ENCODE assay signal across 24 cellular contexts in the genomic region with DNA sequence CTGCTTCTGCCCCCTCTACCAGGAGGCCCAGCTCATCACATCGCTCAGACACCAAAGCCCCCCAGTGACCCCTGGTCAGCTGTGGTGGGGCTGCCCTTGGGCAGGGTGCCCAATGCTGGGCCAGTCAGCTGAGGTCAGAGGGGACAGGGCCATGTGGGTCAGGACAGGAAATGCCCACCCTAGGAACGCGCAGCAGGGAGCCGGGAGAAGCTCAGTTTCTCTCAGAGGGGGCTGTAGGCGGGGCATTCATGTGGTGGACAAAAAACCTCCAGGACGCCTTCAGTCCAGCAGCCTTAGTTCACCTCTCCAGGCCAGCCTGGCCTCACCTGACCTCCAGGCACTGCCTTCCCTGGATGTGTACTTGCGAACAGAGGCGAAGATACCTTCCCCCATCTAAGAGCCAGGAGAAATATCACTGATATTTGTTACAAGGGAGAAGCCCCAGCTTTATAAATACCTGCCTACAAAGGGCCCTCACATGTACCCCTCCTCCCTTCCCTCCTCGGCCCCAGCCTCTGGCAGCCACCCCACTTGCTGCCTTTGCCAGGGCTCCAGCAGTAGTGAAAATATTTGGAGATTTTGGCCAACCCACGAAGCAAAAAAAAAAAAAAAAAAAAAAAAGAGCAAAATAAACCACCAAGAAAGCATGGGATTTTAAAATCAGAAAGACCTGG. TPM values are rescaled to one million over a fixed set of nuclear protein-coding genes. Genes with fewer than 3 reads are reported as not detected.
DNase-seq lines count a peak whose midpoint lies in the region; ATAC-seq and TF ChIP-seq lines count a peak whose summit lies in the region.
"Had no signal": no experiment of that assay in that cellular context is flagged by ENCODE, and none has a peak within 500 bp of the region (broad histone marks: within the 10 kb centered on the region; RNA-seq: fewer than 3 reads in every experiment).

No MANE protein-coding gene starts in this region.

- no peaks in the 10 kb centered on the region for H3K9me3 Mint-ChIP-seq in chondrocyte (ENCODE audit: low read depth)
- no peaks in the 10 kb centered on the region for H3K9me3 Mint-ChIP-seq in activated T-cell treated with anti-CD3 and anti-CD28 coated beads, Interleukin-2, amount 50 U/mL, for 4 hours
- H3K9me3 Mint-ChIP-seq: CD8-positive, alpha-beta T cell; stimulated activated memory B cell treated with anti-CD40 and anti-IgM and Interleukin-4, amounts not matched to agents 10 μg/mL and 1 μg/mL and 100 μg/mL, for 72 hours; T-cell had no signal

- peak; percentile 41 for DNase-seq in chondrocyte (ENCODE audit: low spot score)
- no peak for DNase-seq in sciatic nerve (ENCODE audit: low spot score)
- DNase-seq in NCI-H524 treated with DMSO at 0.1 percent for 48 hours (lab: John Stamatoyannopoulos, UW) = no peak
- no peak for DNase-seq in activated T-cell treated with anti-CD3 and anti-CD28 coated beads, Interleukin-2, amount 50 U/mL, for 4 hours
- no peak for DNase-seq in NCI-H510A treated with DMSO at 0.1 percent for 48 hours (lab: John Stamatoyannopoulos, UW)
- DNase-seq in activated CD4-positive, alpha-beta T cell treated with anti-CD3 and anti-CD28 coated beads for 4 hours = no peak
- DNase-seq: activated CD4-positive, alpha-beta T cell treated with anti-CD3 and anti-CD28 coated beads for 1 hour; CD8-positive, alpha-beta T cell; effector memory CD4-positive, alpha-beta T cell; GDM1; HCEC 1CT; KBM-7; NCI-H2029 treated with DMSO at 0.1 percent for 48 hours; small intestine; T-cell; testis had no signal

- peaks cover 13% of the 10 kb centered on the region for H3K4me1 Mint-ChIP-seq in chondrocyte (ENCODE audit: low read depth)
- peaks cover 6% of the 10 kb centered on the region for H3K4me1 Mint-ChIP-seq in activated T-cell treated with anti-CD3 and anti-CD28 coated beads, Interleukin-2, amount 50 U/mL, for 4 hours (ENCODE audit: low read depth)
- H3K4me1 Mint-ChIP-seq: T-cell had no signal

- TF ChIP-seq CTCF in chondrocyte (IDR thresholded peaks at IDR 0.05) (no peak), liver (IDR thresholded peaks at IDR 0.05; ENCODE audit: low read depth, low read length, missing input control) (no peak)

- H3K27me3 Mint-ChIP-seq in chondrocyte (ENCODE audit: low read depth) = no peaks in the 10 kb centered on the region
- peaks cover 10% of the 10 kb centered on the region for H3K27me3 Mint-ChIP-seq in activated T-cell treated with anti-CD3 and anti-CD28 coated beads, Interleukin-2, amount 50 U/mL, for 4 hours (ENCODE audit: low read depth)

- 60% methylated on average over 10 of the region's 10 CpGs for WGBS in liver

- H3K9me3 ChIP-seq in HUES6 (ENCODE audit: control insufficient read depth, insufficient read depth, low read depth, low read length) = no peaks in the 10 kb centered on the region
- H3K9me3 ChIP-seq in liver (ENCODE audit: control insufficient read depth in 4 of 4, low read length in 3 of 4) = no peaks in the 10 kb centered on the region
- H3K9me3 ChIP-seq: testis had no signal

- peak overlapping the region; percentile 45 for H3K9ac ChIP-seq in HUES6 (ENCODE audit: low read length)
- H3K9ac ChIP-seq in liver (ENCODE audit: low read depth in 1 of 2, low read length in 2 of 2) = no peak overlapping the region

- H3K4me3 ChIP-seq in HUES6 (ENCODE audit: low read depth, low read length) (no peak overlapping the region), liver (ENCODE audit: low read depth in 1 of 3, low read length in 3 of 3) (no peak overlapping the region)
- H3K4me3 ChIP-seq: testis had no signal

- peak overlapping the region; percentile 52; the same call in 1 of the 2 replicates for H3K27ac ChIP-seq in HUES6 (ENCODE audit: low read depth, low read length)
- H3K27ac ChIP-seq in liver (ENCODE audit: low read depth in 1 of 2, low read length in 2 of 2) = no peak overlapping the region
- H3K27ac ChIP-seq: testis had no signal

- intact Hi-C loops in sciatic nerve (cut with DNase I) = no loop called here

- no peaks in the 10 kb centered on the region for H3K36me3 Mint-ChIP-seq in chondrocyte (ENCODE audit: low read depth)
- no peaks in the 10 kb centered on the region for H3K36me3 Mint-ChIP-seq in activated T-cell treated with anti-CD3 and anti-CD28 coated beads, Interleukin-2, amount 50 U/mL, for 4 hours (ENCODE audit: insufficient read depth)
- H3K36me3 Mint-ChIP-seq: activated naive CD8-positive, alpha-beta T cell; CD8-positive, alpha-beta T cell; stimulated activated memory B cell treated with anti-CD40 and anti-IgM and Interleukin-4, amounts not matched to agents 10 μg/mL and 1 μg/mL and 100 μg/mL, for 72 hours; T-cell had no signal

- peak; percentile 23 for ATAC-seq in sciatic nerve
- no peak for ATAC-seq in activated T-cell treated with anti-CD3 and anti-CD28 coated beads, Interleukin-2, amount 50 U/mL, for 4 hours
- ATAC-seq: CD8-positive, alpha-beta T cell; stimulated activated memory B cell treated with anti-CD40 and anti-IgM and Interleukin-4, amounts not matched to agents 10 μg/mL and 1 μg/mL and 100 μg/mL, for 72 hours; T-cell had no signal

- H3K27ac Mint-ChIP-seq in chondrocyte (ENCODE audit: unreplicated experiment) = no peak overlapping the region
- H3K27ac Mint-ChIP-seq: activated naive CD8-positive, alpha-beta T cell; CD8-positive, alpha-beta T cell; T-cell had no signal

- H3K36me3 ChIP-seq in HUES6 (ENCODE audit: control insufficient read depth, insufficient read depth, low read length) = no peaks in the 10 kb centered on the region
- H3K36me3 ChIP-seq in liver (ENCODE audit: control insufficient read depth in 4 of 4, insufficient read depth in 3 of 4, low read depth in 1 of 4, low read length in 3 of 4) = no peaks in the 10 kb centered on the region

- no peak overlapping the region for H3K4me3 Mint-ChIP-seq in chondrocyte (ENCODE audit: unreplicated experiment)
- no peak overlapping the region for H3K4me3 Mint-ChIP-seq in activated T-cell treated with anti-CD3 and anti-CD28 coated beads, Interleukin-2, amount 50 U/mL, for 4 hours
- H3K4me3 Mint-ChIP-seq: activated naive CD8-positive, alpha-beta T cell; CD8-positive, alpha-beta T cell; stimulated activated memory B cell treated with anti-CD40 and anti-IgM and Interleukin-4, amounts not matched to agents 10 μg/mL and 1 μg/mL and 100 μg/mL, for 72 hours; T-cell had no signal

- H3K4me1 ChIP-seq in HUES6 (ENCODE audit: control insufficient read depth, insufficient read depth, low read length) (peaks cover 45% of the 10 kb centered on the region), liver (ENCODE audit: control insufficient read depth in 4 of 4, insufficient read depth in 4 of 4, low read length in 3 of 4) (peaks cover 6 to 14% (median 8%) of the 10 kb centered on the region in 4 donors)

- H3K27me3 ChIP-seq in HUES6 (ENCODE audit: control insufficient read depth, insufficient read depth, low read length) = no peaks in the 10 kb centered on the region
- no peaks in the 10 kb centered on the region for H3K27me3 ChIP-seq in liver (ENCODE audit: control insufficient read depth in 4 of 4, insufficient read depth in 4 of 4, low read length in 3 of 4)
- H3K27me3 ChIP-seq: testis had no signal

- TF ChIP-seq RAD21 in liver (IDR thresholded peaks at IDR 0.05) = no peak

TF ChIP-seq in liver, 16 proteins besides CTCF, POLR2A, EP300 and RAD21:
- TF ChIP-seq RXRA (IDR thresholded peaks at IDR 0.05) = peak; percentile 8 to 50
- TF ChIP-seq HNF4A (conservative IDR thresholded peaks at IDR 0.05) = no peak

RNA-seq across cellular contexts. Expression of a gene that starts 41.9 kb away (rescaled TPM):
- total RNA-seq in chondrocyte = 0.21 to 0.35 TPM in 2 of 3 replicates, not detected in the other
- 1 to 10 TPM; 2.2 to 6.3 TPM for total RNA-seq in liver
- 1 to 10 TPM; 2.4 to 2.7 TPM for polyA plus RNA-seq in liver
- 5.2 TPM for total RNA-seq in sciatic nerve
- not detected for total RNA-seq in activated T-cell treated with anti-CD3 and anti-CD28 coated beads, Interleukin-2, amount 50 U/mL, for 4 hours
- total RNA-seq: activated CD8-positive, alpha-beta memory T cell treated with anti-CD3 and anti-CD28 coated beads for 36 hours; CD8-positive, alpha-beta T cell; mononuclear cell; pulmonary artery endothelial cell had no signal
- polyA plus RNA-seq: neural cell had no signal
